In the genomic region with DNA sequence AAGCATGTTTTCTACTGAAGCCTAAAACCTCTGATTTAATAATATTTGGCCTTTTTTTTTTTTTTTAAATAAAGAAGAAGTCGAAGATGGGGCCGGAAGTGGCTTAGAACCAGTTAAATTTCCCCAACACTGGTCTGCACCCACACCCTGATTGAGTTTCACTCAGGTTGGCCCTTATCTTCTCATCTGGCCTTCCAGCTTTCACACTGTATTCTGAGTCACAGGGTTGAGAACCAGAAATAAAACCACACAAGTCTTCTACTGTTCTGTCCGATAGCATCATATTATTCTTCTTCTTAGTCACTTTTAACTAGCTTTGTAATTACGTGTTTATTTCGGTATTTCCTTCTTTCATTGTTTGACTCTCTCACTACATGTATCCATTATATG, we compare ENCODE assay signal across 2 cellular contexts.
TF ChIP-seq lines count a peak whose summit lies in the region.

No MANE protein-coding gene starts in this region.

TF ChIP-seq in K562, 482 proteins besides CTCF, POLR2A, EP300 and RAD21 (continued from another document):
- no peak for TF ChIP-seq JUND (IDR thresholded peaks at IDR 0.05; ENCODE audit: borderline replicate concordance, low read depth, low read length)
- TF ChIP-seq JUND (tag; IDR thresholded peaks at IDR 0.05; ENCODE audit: borderline replicate concordance, low read depth, low read length), result peak; percentile 44; the same call in 1 of the 3 replicates
- TF ChIP-seq, protein P1, sequence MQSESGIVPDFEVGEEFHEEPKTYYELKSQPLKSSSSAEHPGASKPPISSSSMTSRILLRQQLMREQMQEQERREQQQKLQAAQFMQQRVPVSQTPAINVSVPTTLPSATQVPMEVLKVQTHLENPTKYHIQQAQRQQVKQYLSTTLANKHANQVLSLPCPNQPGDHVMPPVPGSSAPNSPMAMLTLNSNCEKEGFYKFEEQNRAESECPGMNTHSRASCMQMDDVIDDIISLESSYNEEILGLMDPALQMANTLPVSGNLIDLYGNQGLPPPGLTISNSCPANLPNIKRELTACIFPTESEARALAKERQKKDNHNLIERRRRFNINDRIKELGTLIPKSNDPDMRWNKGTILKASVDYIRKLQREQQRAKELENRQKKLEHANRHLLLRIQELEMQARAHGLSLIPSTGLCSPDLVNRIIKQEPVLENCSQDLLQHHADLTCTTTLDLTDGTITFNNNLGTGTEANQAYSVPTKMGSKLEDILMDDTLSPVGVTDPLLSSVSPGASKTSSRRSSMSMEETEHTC (IDR thresholded peaks at IDR 0.05), result no peak
- TF ChIP-seq, protein P2, sequence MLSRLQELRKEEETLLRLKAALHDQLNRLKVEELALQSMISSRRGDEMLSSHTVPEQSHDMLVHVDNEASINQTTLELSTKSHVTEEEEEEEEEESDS (CRISPR knock-in tag; IDR thresholded peaks at IDR 0.05), result no peak
- TF ChIP-seq SOX6 (IDR thresholded peaks at IDR 0.05), result 0 out of 2 replicates have a peak, but pooled peaks have one; percentile 31
- peak; percentile 88 for TF ChIP-seq FOSL1 (tag; conservative IDR thresholded peaks at IDR 0.05)
- TF ChIP-seq, protein P3, sequence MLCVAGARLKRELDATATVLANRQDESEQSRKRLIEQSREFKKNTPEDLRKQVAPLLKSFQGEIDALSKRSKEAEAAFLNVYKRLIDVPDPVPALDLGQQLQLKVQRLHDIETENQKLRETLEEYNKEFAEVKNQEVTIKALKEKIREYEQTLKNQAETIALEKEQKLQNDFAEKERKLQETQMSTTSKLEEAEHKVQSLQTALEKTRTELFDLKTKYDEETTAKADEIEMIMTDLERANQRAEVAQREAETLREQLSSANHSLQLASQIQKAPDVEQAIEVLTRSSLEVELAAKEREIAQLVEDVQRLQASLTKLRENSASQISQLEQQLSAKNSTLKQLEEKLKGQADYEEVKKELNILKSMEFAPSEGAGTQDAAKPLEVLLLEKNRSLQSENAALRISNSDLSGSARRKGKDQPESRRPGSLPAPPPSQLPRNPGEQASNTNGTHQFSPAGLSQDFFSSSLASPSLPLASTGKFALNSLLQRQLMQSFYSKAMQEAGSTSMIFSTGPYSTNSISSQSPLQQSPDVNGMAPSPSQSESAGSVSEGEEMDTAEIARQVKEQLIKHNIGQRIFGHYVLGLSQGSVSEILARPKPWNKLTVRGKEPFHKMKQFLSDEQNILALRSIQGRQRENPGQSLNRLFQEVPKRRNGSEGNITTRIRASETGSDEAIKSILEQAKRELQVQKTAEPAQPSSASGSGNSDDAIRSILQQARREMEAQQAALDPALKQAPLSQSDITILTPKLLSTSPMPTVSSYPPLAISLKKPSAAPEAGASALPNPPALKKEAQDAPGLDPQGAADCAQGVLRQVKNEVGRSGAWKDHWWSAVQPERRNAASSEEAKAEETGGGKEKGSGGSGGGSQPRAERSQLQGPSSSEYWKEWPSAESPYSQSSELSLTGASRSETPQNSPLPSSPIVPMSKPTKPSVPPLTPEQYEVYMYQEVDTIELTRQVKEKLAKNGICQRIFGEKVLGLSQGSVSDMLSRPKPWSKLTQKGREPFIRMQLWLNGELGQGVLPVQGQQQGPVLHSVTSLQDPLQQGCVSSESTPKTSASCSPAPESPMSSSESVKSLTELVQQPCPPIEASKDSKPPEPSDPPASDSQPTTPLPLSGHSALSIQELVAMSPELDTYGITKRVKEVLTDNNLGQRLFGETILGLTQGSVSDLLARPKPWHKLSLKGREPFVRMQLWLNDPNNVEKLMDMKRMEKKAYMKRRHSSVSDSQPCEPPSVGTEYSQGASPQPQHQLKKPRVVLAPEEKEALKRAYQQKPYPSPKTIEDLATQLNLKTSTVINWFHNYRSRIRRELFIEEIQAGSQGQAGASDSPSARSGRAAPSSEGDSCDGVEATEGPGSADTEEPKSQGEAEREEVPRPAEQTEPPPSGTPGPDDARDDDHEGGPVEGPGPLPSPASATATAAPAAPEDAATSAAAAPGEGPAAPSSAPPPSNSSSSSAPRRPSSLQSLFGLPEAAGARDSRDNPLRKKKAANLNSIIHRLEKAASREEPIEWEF (CRISPR knock-in tag; IDR thresholded peaks at IDR 0.05), result no peak
- TF ChIP-seq CHCHD3 (CRISPR knock-in tag; IDR thresholded peaks at IDR 0.05), result no peak
- no peak for TF ChIP-seq HMGN3 (IDR thresholded peaks at IDR 0.05; ENCODE audit: borderline replicate concordance, extremely low read depth, insufficient read length, low read depth, low read length)
- no peak for TF ChIP-seq LARP7 (IDR thresholded peaks at IDR 0.05)

TF ChIP-seq in HEK293T, 16 proteins besides CTCF, POLR2A, EP300 and RAD21 (continued from another document):
- TF ChIP-seq FOXK2 (IDR thresholded peaks at IDR 0.05), result no peak
